In genomic region chr18:3649559-3650426, GRCh38 we compare ENCODE assay signal across 1 cellular context.
TF ChIP-seq lines count a peak whose summit lies in the region.

No MANE protein-coding gene starts in this region.

TF ChIP-seq in K562, 482 proteins besides CTCF, POLR2A, EP300 and RAD21 (continued from another document and continues in another):
- TF ChIP-seq, protein P1, sequence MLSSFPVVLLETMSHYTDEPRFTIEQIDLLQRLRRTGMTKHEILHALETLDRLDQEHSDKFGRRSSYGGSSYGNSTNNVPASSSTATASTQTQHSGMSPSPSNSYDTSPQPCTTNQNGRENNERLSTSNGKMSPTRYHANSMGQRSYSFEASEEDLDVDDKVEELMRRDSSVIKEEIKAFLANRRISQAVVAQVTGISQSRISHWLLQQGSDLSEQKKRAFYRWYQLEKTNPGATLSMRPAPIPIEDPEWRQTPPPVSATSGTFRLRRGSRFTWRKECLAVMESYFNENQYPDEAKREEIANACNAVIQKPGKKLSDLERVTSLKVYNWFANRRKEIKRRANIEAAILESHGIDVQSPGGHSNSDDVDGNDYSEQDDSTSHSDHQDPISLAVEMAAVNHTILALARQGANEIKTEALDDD (IDR thresholded peaks at IDR 0.05) = 0 out of 2 replicates have a peak, but pooled peaks have one; percentile 23
- TF ChIP-seq BACH1 (tag; IDR thresholded peaks at IDR 0.05) (no peak; the same call in 1 of the 2 replicates), SRF (CRISPR knock-in tag; IDR thresholded peaks at IDR 0.05) (peak in 1 of 2 experiments; percentile 29; a peak in 1 of 4 replicates), RFX1 (IDR thresholded peaks at IDR 0.05) (no peak), GMEB1 (CRISPR knock-in tag; IDR thresholded peaks at IDR 0.05) (no peak), ZNF311 (CRISPR knock-in tag; IDR thresholded peaks at IDR 0.05) (no peak), BCL6 (CRISPR knock-in tag; IDR thresholded peaks at IDR 0.05) (no peak), ERF (CRISPR knock-in tag; IDR thresholded peaks at IDR 0.05) (no peak), ZBTB7A (IDR thresholded peaks at IDR 0.05; ENCODE audit: borderline replicate concordance, control insufficient read depth, low read depth, low read length) (no peak), CHCHD3 (CRISPR knock-in tag; IDR thresholded peaks at IDR 0.05) (no peak), BMI1 (IDR thresholded peaks at IDR 0.05; ENCODE audit: low read length) (no peak), TRIM28 (IDR thresholded peaks at IDR 0.05) (no peak), CLOCK (CRISPR knock-in tag; IDR thresholded peaks at IDR 0.05; ENCODE audit: borderline replicate concordance) (no peak), TAF7 (tag; IDR thresholded peaks at IDR 0.05) (peak; percentile 24; the same call in 1 of the 2 replicates), TAF9B (IDR thresholded peaks at IDR 0.05; ENCODE audit: partially characterized antibody) (no peak), XRCC5 (IDR thresholded peaks at IDR 0.05; ENCODE audit: low read depth, low read length) (no peak), MECOM (CRISPR knock-in tag; IDR thresholded peaks at IDR 0.05) (peak; percentile 6; the same call in 1 of the 2 replicates), BRF2 (IDR thresholded peaks at IDR 0.05; ENCODE audit: borderline replicate concordance, insufficient read depth, insufficient read length) (no peak), CXXC5 (CRISPR knock-in tag; IDR thresholded peaks at IDR 0.05) (peak; percentile 67), RFX5 (IDR thresholded peaks at IDR 0.05; ENCODE audit: low read depth, low read length) (no peak), EHMT2 (IDR thresholded peaks at IDR 0.05) (no peak), NFE2L1 (tag; IDR thresholded peaks at IDR 0.05; ENCODE audit: borderline replicate concordance, low read depth) (no peak), ZC3H4 (CRISPR knock-in tag; IDR thresholded peaks at IDR 0.05; ENCODE audit: borderline replicate concordance) (no peak), GTF2F1 (IDR thresholded peaks at IDR 0.05; ENCODE audit: low read depth, low read length) (no peak), MAFF (IDR thresholded peaks at IDR 0.05; ENCODE audit: low read length) (peak; percentile 9; the same call in 1 of the 2 replicates), STAT6 (CRISPR knock-in tag; IDR thresholded peaks at IDR 0.05) (no peak), ZKSCAN1 (IDR thresholded peaks at IDR 0.05; ENCODE audit: low read depth, low read length) (0 out of 2 replicates have a peak, but pooled peaks have one; percentile 22), ZBTB26 (CRISPR knock-in tag; IDR thresholded peaks at IDR 0.05) (no peak), CAMTA2 (CRISPR knock-in tag; conservative IDR thresholded peaks at IDR 0.05) (no peak), CBFB (CRISPR knock-in tag; IDR thresholded peaks at IDR 0.05) (peak; percentile 90; the same call in 1 of the 2 replicates), PYGO2 (tag; IDR thresholded peaks at IDR 0.05) (peak; percentile 72; the same call in 1 of the 2 replicates)
- TF ChIP-seq, protein P2, sequence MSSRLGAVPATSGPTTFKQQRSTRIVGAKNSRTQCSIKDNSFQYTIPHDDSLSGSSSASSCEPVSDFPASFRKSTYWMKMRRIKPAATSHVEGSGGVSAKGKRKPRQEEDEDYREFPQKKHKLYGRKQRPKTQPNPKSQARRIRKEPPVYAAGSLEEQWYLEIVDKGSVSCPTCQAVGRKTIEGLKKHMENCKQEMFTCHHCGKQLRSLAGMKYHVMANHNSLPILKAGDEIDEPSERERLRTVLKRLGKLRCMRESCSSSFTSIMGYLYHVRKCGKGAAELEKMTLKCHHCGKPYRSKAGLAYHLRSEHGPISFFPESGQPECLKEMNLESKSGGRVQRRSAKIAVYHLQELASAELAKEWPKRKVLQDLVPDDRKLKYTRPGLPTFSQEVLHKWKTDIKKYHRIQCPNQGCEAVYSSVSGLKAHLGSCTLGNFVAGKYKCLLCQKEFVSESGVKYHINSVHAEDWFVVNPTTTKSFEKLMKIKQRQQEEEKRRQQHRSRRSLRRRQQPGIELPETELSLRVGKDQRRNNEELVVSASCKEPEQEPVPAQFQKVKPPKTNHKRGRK (tag; IDR thresholded peaks at IDR 0.05) = no peak
- TF ChIP-seq, protein P3, sequence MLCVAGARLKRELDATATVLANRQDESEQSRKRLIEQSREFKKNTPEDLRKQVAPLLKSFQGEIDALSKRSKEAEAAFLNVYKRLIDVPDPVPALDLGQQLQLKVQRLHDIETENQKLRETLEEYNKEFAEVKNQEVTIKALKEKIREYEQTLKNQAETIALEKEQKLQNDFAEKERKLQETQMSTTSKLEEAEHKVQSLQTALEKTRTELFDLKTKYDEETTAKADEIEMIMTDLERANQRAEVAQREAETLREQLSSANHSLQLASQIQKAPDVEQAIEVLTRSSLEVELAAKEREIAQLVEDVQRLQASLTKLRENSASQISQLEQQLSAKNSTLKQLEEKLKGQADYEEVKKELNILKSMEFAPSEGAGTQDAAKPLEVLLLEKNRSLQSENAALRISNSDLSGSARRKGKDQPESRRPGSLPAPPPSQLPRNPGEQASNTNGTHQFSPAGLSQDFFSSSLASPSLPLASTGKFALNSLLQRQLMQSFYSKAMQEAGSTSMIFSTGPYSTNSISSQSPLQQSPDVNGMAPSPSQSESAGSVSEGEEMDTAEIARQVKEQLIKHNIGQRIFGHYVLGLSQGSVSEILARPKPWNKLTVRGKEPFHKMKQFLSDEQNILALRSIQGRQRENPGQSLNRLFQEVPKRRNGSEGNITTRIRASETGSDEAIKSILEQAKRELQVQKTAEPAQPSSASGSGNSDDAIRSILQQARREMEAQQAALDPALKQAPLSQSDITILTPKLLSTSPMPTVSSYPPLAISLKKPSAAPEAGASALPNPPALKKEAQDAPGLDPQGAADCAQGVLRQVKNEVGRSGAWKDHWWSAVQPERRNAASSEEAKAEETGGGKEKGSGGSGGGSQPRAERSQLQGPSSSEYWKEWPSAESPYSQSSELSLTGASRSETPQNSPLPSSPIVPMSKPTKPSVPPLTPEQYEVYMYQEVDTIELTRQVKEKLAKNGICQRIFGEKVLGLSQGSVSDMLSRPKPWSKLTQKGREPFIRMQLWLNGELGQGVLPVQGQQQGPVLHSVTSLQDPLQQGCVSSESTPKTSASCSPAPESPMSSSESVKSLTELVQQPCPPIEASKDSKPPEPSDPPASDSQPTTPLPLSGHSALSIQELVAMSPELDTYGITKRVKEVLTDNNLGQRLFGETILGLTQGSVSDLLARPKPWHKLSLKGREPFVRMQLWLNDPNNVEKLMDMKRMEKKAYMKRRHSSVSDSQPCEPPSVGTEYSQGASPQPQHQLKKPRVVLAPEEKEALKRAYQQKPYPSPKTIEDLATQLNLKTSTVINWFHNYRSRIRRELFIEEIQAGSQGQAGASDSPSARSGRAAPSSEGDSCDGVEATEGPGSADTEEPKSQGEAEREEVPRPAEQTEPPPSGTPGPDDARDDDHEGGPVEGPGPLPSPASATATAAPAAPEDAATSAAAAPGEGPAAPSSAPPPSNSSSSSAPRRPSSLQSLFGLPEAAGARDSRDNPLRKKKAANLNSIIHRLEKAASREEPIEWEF (CRISPR knock-in tag; IDR thresholded peaks at IDR 0.05) = peak; percentile 73; the same call in 1 of the 2 replicates
- TF ChIP-seq, protein P4, sequence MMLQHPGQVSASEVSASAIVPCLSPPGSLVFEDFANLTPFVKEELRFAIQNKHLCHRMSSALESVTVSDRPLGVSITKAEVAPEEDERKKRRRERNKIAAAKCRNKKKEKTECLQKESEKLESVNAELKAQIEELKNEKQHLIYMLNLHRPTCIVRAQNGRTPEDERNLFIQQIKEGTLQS (IDR thresholded peaks at IDR 0.05) = no peak
- TF ChIP-seq, protein P4 (CRISPR knock-in tag; conservative IDR thresholded peaks at IDR 0.05) = no peak
- TF ChIP-seq, protein P5, sequence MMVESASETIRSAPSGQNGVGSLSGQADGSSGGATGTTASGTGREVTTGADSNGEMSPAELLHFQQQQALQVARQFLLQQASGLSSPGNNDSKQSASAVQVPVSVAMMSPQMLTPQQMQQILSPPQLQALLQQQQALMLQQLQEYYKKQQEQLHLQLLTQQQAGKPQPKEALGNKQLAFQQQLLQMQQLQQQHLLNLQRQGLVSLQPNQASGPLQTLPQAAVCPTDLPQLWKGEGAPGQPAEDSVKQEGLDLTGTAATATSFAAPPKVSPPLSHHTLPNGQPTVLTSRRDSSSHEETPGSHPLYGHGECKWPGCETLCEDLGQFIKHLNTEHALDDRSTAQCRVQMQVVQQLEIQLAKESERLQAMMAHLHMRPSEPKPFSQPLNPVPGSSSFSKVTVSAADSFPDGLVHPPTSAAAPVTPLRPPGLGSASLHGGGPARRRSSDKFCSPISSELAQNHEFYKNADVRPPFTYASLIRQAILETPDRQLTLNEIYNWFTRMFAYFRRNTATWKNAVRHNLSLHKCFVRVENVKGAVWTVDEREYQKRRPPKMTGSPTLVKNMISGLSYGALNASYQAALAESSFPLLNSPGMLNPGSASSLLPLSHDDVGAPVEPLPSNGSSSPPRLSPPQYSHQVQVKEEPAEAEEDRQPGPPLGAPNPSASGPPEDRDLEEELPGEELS (CRISPR knock-in tag; IDR thresholded peaks at IDR 0.05; ENCODE audit: borderline replicate concordance) = no peak
- TF ChIP-seq, protein P6, sequence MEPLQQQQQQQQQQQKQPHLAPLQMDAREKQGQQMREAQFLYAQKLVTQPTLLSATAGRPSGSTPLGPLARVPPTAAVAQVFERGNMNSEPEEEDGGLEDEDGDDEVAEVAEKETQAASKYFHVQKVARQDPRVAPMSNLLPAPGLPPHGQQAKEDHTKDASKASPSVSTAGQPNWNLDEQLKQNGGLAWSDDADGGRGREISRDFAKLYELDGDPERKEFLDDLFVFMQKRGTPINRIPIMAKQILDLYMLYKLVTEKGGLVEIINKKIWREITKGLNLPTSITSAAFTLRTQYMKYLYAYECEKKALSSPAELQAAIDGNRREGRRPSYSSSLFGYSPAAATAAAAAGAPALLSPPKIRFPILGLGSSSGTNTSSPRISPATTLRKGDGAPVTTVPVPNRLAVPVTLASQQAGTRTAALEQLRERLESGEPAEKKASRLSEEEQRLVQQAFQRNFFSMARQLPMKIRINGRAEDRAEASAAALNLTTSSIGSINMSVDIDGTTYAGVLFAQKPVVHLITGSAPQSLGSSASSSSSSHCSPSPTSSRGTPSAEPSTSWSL (CRISPR knock-in tag; IDR thresholded peaks at IDR 0.05; ENCODE audit: borderline replicate concordance) = no peak
